1 cellular context compared by ENCODE assay signal in the genomic region with DNA sequence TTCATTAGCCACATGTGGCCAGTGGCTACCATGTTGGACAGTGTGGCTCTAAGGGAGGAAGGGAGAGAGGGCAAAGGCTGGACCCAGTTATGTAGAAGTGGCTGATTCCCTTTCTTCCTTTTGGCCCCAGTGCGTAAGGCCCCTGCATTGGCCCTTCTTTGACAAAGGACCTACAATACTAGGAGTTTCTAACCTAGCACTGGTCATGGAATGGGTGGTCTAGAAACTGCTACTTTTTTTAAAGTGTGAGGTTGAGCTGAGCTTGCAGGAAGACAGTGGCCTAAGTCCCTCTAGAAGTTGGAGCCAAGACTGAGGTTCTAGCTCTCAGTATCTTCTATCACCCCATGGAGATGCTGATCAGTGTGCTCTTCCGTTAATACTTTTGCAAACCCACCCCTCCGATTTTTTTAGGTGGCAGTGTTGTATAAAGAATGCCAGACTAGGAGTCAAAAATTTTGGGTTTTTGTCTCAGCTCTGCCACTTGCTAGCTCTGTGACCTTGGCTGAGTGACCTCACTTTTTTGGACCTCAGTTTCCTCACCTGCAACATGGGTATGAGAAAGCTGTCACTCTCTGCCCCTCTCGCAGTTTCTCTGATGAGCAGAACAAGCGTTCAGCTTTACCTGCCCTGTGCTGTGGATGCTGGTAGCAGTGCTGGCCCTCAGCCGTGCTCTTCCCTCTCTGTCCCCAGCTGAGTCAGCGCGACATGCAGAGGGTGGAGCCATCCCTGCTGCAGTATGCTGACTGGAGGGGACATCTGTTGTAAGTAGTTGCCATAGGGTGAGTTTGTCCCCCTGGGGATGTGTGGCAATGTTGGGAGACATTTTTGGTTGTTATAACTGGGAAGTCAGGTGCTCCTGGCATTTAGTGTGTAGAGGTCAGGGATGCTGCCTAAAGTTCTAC.
TF ChIP-seq lines count a peak whose summit lies in the region.

No MANE protein-coding gene starts in this region.

TF ChIP-seq in A549, 52 proteins besides CTCF, POLR2A, EP300 and RAD21:
- TF ChIP-seq RFX5 (IDR thresholded peaks at IDR 0.05): 0 out of 2 replicates have a peak, but pooled peaks have one; percentile 25
- TF ChIP-seq, protein P1, sequence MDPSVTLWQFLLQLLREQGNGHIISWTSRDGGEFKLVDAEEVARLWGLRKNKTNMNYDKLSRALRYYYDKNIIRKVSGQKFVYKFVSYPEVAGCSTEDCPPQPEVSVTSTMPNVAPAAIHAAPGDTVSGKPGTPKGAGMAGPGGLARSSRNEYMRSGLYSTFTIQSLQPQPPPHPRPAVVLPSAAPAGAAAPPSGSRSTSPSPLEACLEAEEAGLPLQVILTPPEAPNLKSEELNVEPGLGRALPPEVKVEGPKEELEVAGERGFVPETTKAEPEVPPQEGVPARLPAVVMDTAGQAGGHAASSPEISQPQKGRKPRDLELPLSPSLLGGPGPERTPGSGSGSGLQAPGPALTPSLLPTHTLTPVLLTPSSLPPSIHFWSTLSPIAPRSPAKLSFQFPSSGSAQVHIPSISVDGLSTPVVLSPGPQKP (IDR thresholded peaks at IDR 0.05; ENCODE audit: low read depth, low read length): no peak
